In the genomic region with DNA sequence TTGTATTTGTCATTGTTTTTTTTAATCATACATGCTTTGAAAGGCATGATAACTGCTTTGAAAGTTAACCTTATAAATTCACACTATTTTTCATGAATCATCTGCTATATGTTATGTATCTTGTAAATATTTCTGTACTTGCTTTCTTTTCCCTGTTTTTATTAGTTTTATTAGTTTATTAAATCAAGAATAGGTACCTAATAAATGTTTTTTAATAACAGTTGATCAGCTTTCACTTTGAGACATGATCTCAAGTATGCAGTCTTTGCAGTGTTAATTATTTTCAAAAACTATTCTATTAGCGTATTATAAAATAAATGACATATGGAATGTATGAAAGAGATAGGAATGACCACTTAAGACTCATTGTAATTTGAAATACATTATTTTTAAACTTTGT, we compare ENCODE assay signal across 27 cellular contexts.
"Had no signal": no experiment of that assay in that cellular context is flagged by ENCODE, and none has a peak within 500 bp of the region (broad histone marks: within the 10 kb centered on the region; RNA-seq: fewer than 3 reads in every experiment).

No MANE protein-coding gene starts in this region.

- H3K79me2 ChIP-seq: hepatocyte had no signal

- H3K36me3 ChIP-seq: colonic mucosa had no signal

- FAIRE-seq: endometrium, endothelial cell of umbilical vein had no signal

- H3K27ac ChIP-seq: colonic mucosa, coronary artery, dorsolateral prefrontal cortex, epithelial cell of prostate, esophagus muscularis mucosa, esophagus squamous epithelium, foreskin keratinocyte, gastrocnemius medialis, gastroesophageal sphincter, heart left ventricle, heart right ventricle, hepatocyte had no signal

- ATAC-seq: effector memory CD8-positive, alpha-beta T cell; esophagus mucosa; foreskin keratinocyte; gastrocnemius medialis; gastroesophageal sphincter; heart left ventricle; heart right ventricle had no signal

- H2AFZ ChIP-seq: hepatocyte had no signal

- DNase-seq: colonic mucosa; cortex of kidney; dermis blood vessel endothelial cell; dorsolateral prefrontal cortex; effector CD4-positive, alpha-beta T cell; effector CD8-positive, alpha-beta T cell; effector memory CD4-positive, alpha-beta T cell; effector memory CD8-positive, alpha-beta T cell; endodermal cell; erythroblast; esophagus squamous epithelium; foreskin fibroblast; foreskin keratinocyte; foreskin melanocyte; gastrocnemius medialis; glutamatergic neuron; head of caudate nucleus; heart left ventricle; heart right ventricle had no signal

- H3K9me3 ChIP-seq: colonic mucosa, esophagus muscularis mucosa, esophagus squamous epithelium, gastrocnemius medialis, gastroesophageal sphincter, heart left ventricle, heart right ventricle had no signal

- H3K4me2 ChIP-seq: hepatocyte had no signal

- H3K27me3 ChIP-seq: colonic mucosa, dorsolateral prefrontal cortex, esophagus muscularis mucosa, esophagus squamous epithelium, foreskin keratinocyte, gastrocnemius medialis, gastroesophageal sphincter, heart left ventricle, heart right ventricle, hepatocyte had no signal

- H3K4me1 ChIP-seq: colonic mucosa, esophagus muscularis mucosa, esophagus squamous epithelium, foreskin keratinocyte, gastrocnemius medialis, gastroesophageal sphincter, heart left ventricle, heart right ventricle had no signal

- H3K4me3 ChIP-seq: colonic mucosa, coronary artery, dorsolateral prefrontal cortex, esophagus muscularis mucosa, esophagus squamous epithelium, gastrocnemius medialis, gastroesophageal sphincter, heart left ventricle, heart right ventricle, hepatocyte had no signal
